ENCODE assay signal across 15 cellular contexts in the genomic region with DNA sequence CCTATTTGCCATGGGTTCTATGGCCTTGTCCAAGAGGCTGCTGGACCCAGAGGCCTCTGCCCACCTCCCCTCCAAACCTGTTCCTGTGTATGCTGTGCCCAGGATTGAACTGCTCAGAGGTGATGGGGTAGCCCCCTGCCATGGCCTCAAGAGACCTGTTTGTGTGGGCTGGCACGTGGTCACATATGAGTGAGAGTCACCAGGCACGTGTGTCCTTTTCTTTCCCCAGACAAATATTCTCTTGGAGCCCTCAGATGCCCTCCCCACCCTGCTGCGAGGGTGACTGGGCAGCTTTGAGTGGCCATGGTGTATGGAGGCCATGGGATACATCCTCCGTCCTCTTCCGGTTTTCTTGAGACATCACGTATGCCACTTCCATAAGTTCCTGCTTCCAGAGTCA. TPM values are rescaled to one million over a fixed set of nuclear protein-coding genes. Genes with fewer than 3 reads are reported as not detected.
DNase-seq lines count a peak whose midpoint lies in the region; ATAC-seq, FAIRE-seq and TF ChIP-seq lines count a peak whose summit lies in the region.
"Had no signal": no experiment of that assay in that cellular context is flagged by ENCODE, and none has a peak within 500 bp of the region (broad histone marks: within the 10 kb centered on the region; RNA-seq: fewer than 3 reads in every experiment).

No MANE protein-coding gene starts in this region.

- H2BK120ac ChIP-seq in IMR-90 (ENCODE audit: low read depth, low read length), result no peak overlapping the region

- no peaks in the 10 kb centered on the region for H3K36me3 Mint-ChIP-seq in stimulated activated naive B cell treated with anti-CD40 and anti-IgM and Interleukin-4, amounts not matched to agents 10 μg/mL and 1 μg/mL and 100 μg/mL, for 72 hours
- no peaks in the 10 kb centered on the region for H3K36me3 Mint-ChIP-seq in CD4-positive, alpha-beta T cell (ENCODE audit: low read depth)
- H3K36me3 Mint-ChIP-seq: CD14-positive monocyte; CD8-positive, alpha-beta T cell had no signal

- no peaks in the 10 kb centered on the region for H3K9me3 Mint-ChIP-seq in stimulated activated naive B cell treated with anti-CD40 and anti-IgM and Interleukin-4, amounts not matched to agents 10 μg/mL and 1 μg/mL and 100 μg/mL, for 72 hours
- no peaks in the 10 kb centered on the region for H3K9me3 Mint-ChIP-seq in CD4-positive, alpha-beta T cell
- H3K9me3 Mint-ChIP-seq: CD14-positive monocyte; CD8-positive, alpha-beta T cell; H9 had no signal

- H3K56ac ChIP-seq in IMR-90 (ENCODE audit: extremely low read depth, insufficient read depth, low read length), result no peak overlapping the region

- no peaks in the 10 kb centered on the region for H3K79me1 ChIP-seq in IMR-90 (ENCODE audit: low read depth in 1 of 2, low read length in 2 of 2)

- WGBS in IMR-90 (ENCODE audit: extremely low coverage in 2 of 2, insufficient read length in 1 of 2), 2 experiments, result no CpG with 5 or more reads among the region's 6 CpGs

- no peak overlapping the region for H4K8ac ChIP-seq in IMR-90 (ENCODE audit: low read depth in 2 of 2, low read length in 2 of 2)

- no TSS peak for BruUV-seq in IMR-90 (replicated peaks; lab: Mats Ljungman, UMichigan)

- H2BK5ac ChIP-seq in IMR-90 (ENCODE audit: low read depth, low read length, poor library complexity, severe bottlenecking), result no peak overlapping the region

- H3K36me3 ChIP-seq in BLaER1 (no peaks in the 10 kb centered on the region), IMR-90 (ENCODE audit: control insufficient read depth, insufficient read depth, low read length) (no peaks in the 10 kb centered on the region), kidney (ENCODE audit: control insufficient read depth in 1 of 2, insufficient read depth in 2 of 2, low read length in 2 of 2) (no peaks in the 10 kb centered on the region)
- H3K36me3 ChIP-seq: BE2C had no signal

- H2AK5ac ChIP-seq in IMR-90 (ENCODE audit: low read depth, low read length), result peak overlapping the region; percentile 45; the same call in 1 of the 2 replicates

- H3K4me2 ChIP-seq in BLaER1, result peak overlapping the region; percentile 62
- no peak overlapping the region for H3K4me2 ChIP-seq in IMR-90 (ENCODE audit: low read depth, low read length)

- H4K20me1 ChIP-seq in BLaER1, result no peaks in the 10 kb centered on the region
- no peaks in the 10 kb centered on the region for H4K20me1 ChIP-seq in IMR-90 (ENCODE audit: insufficient read depth, low read length)

- H3K4me1 ChIP-seq in BLaER1 (peaks cover 49% of the 10 kb centered on the region), IMR-90 (ENCODE audit: control insufficient read depth, insufficient read depth, low read length) (no peaks in the 10 kb centered on the region), kidney (ENCODE audit: control insufficient read depth in 1 of 2, insufficient read depth in 1 of 2, low read depth in 1 of 2, low read length in 2 of 2) (peaks cover 6 to 14% of the 10 kb centered on the region in 2 donors)

- no peak overlapping the region; the same call in 1 of the 2 replicates for H3K9ac ChIP-seq in BLaER1
- no peak overlapping the region for H3K9ac ChIP-seq in IMR-90 (ENCODE audit: low read depth, low read length)
- H3K9ac ChIP-seq in kidney (ENCODE audit: low read length in 2 of 2), result no peak overlapping the region

- H3K27me3 ChIP-seq in BLaER1 (no peaks in the 10 kb centered on the region), IMR-90 (ENCODE audit: control insufficient read depth, insufficient read depth, low read length) (no peaks in the 10 kb centered on the region)
- H3K27me3 ChIP-seq in CD4-positive, alpha-beta T cell (ENCODE audit: control insufficient read depth, insufficient read depth, low read length), result no peaks in the 10 kb centered on the region
- H3K27me3 ChIP-seq: BE2C had no signal

- no peaks in the 10 kb centered on the region for H3K27me3 Mint-ChIP-seq in stimulated activated naive B cell treated with anti-CD40 and anti-IgM and Interleukin-4, amounts not matched to agents 10 μg/mL and 1 μg/mL and 100 μg/mL, for 72 hours
- H3K27me3 Mint-ChIP-seq in CD4-positive, alpha-beta T cell, result no peaks in the 10 kb centered on the region

- intact Hi-C loops in IMR-90 (cut with micrococcal nuclease) (no loop called here), kidney (cut with DNase I) (no loop called here)
- intact Hi-C loops in CD4-positive, alpha-beta T cell (cut with DNase I, micrococcal nuclease), result no loop called here

- dilution Hi-C loops in IMR-90 (cut with HindIII; ENCODE audit: low sequenced_read_pairs, unreplicated experiment), result no loop called here

- H3K4ac ChIP-seq in IMR-90 (ENCODE audit: low read depth, low read length), result no peak overlapping the region

- H4K91ac ChIP-seq in IMR-90 (ENCODE audit: insufficient read depth, low read depth, low read length), result no peak overlapping the region

- POLR2A ChIA-PET in IMR-90 (lab: Charles Lee; ENCODE audit: unreplicated experiment), result no interaction called here
- POLR2A ChIA-PET in CD4-positive, alpha-beta T cell (lab: Charles Lee), result no interaction called here

- H3K27ac ChIP-seq in BLaER1 (peak overlapping the region; percentile 54; the same call in 1 of the 2 replicates), IMR-90 (ENCODE audit: insufficient read depth, low read length) (no peak overlapping the region), kidney (ENCODE audit: low read depth in 2 of 2, low read length in 2 of 2) (no peak overlapping the region)
- no peak overlapping the region for H3K27ac ChIP-seq in CD4-positive, alpha-beta T cell (ENCODE audit: low read depth, low read length)

- peak overlapping the region; percentile 13 for H2AFZ ChIP-seq in IMR-90 (replicated peaks; ENCODE audit: low read length, poor library complexity)

- DNase-seq in IMR-90, result no peak
- peak; percentile 36 for DNase-seq in kidney
- DNase-seq in stimulated activated naive B cell treated with anti-CD40 and anti-IgM and Interleukin-4, amounts not matched to agents 10 μg/mL and 1 μg/mL and 100 μg/mL, for 72 hours, result no peak
- DNase-seq in CD4-positive, alpha-beta T cell, result no peak
- no peak for DNase-seq in AG08395 (ENCODE audit: low spot score)
- DNase-seq: BE2C; Calu3; CD8-positive, alpha-beta T cell; DMS79 treated with DMSO at 0.1 percent for 48 hours; GF-D8; H9 had no signal

- no peak for FAIRE-seq in kidney (lab: Jason Lieb, UNC)
- FAIRE-seq: H1, HTR-8/SVneo had no signal

- H3K4me3 ChIP-seq in BLaER1 (no peak overlapping the region), IMR-90 (ENCODE audit: insufficient read depth, low read depth, low read length) (no peak overlapping the region), kidney (ENCODE audit: low read length in 2 of 2) (no peak overlapping the region)

- TF ChIP-seq RAD21 in IMR-90 (IDR thresholded peaks at IDR 0.05; ENCODE audit: low read length), result no peak

- H2BK20ac ChIP-seq in IMR-90 (ENCODE audit: low read depth, low read length), result no peak overlapping the region

- no peak overlapping the region for H2AK9ac ChIP-seq in IMR-90 (replicated peaks; ENCODE audit: low read depth, low read length, poor library complexity)

- no peak overlapping the region for H4K5ac ChIP-seq in IMR-90 (ENCODE audit: low read depth, low read length)

- in situ Hi-C loops in IMR-90 (cut with MboI; ENCODE audit: low sequenced_read_pairs), result no loop called here

- TF ChIP-seq POLR2A in IMR-90 (IDR thresholded peaks at IDR 0.05; ENCODE audit: low read depth, low read length), result no peak

- TF ChIP-seq CTCF in IMR-90 (conservative IDR thresholded peaks at IDR 0.05; ENCODE audit: low read depth, low read length), result no peak
- no peak for TF ChIP-seq CTCF in kidney (IDR thresholded peaks at IDR 0.05; ENCODE audit: borderline replicate concordance, extremely low read depth, insufficient read depth)
- no peak for TF ChIP-seq CTCF in CD4-positive, alpha-beta T cell (IDR thresholded peaks at IDR 0.05)

- H3K4me1 Mint-ChIP-seq in stimulated activated naive B cell treated with anti-CD40 and anti-IgM and Interleukin-4, amounts not matched to agents 10 μg/mL and 1 μg/mL and 100 μg/mL, for 72 hours, result peaks cover 25 to 35% of the 10 kb centered on the region in 2 donors
- H3K4me1 Mint-ChIP-seq in CD4-positive, alpha-beta T cell (ENCODE audit: low read depth), result peaks cover 13% of the 10 kb centered on the region

- H2BK15ac ChIP-seq in IMR-90 (ENCODE audit: low read depth, low read length), result no peak overlapping the region

- H3K9me3 ChIP-seq in BLaER1, result no peaks in the 10 kb centered on the region
- H3K9me3 ChIP-seq in IMR-90 (ENCODE audit: control insufficient read depth, insufficient read depth, low read length), result no peaks in the 10 kb centered on the region
- H3K9me3 ChIP-seq in kidney (ENCODE audit: control insufficient read depth in 1 of 2, low read length in 2 of 2), result no peaks in the 10 kb centered on the region
- H3K9me3 ChIP-seq in CD4-positive, alpha-beta T cell (ENCODE audit: control insufficient read depth, low read length), result no peaks in the 10 kb centered on the region
- H3K9me3 ChIP-seq: BE2C had no signal

- no peak overlapping the region for H3K4me3 Mint-ChIP-seq in stimulated activated naive B cell treated with anti-CD40 and anti-IgM and Interleukin-4, amounts not matched to agents 10 μg/mL and 1 μg/mL and 100 μg/mL, for 72 hours
- no peak overlapping the region for H3K4me3 Mint-ChIP-seq in CD4-positive, alpha-beta T cell
- H3K4me3 Mint-ChIP-seq: CD14-positive monocyte; CD8-positive, alpha-beta T cell; H9 had no signal

- H3K27ac Mint-ChIP-seq in stimulated activated naive B cell treated with anti-CD40 and anti-IgM and Interleukin-4, amounts not matched to agents 10 μg/mL and 1 μg/mL and 100 μg/mL, for 72 hours, result no peak overlapping the region
- no peak overlapping the region for H3K27ac Mint-ChIP-seq in CD4-positive, alpha-beta T cell
- H3K27ac Mint-ChIP-seq: CD8-positive, alpha-beta T cell; H9 had no signal

- no peak overlapping the region for H3K23ac ChIP-seq in IMR-90 (ENCODE audit: low read depth, low read length)

- H3K18ac ChIP-seq in IMR-90 (ENCODE audit: low read depth, low read length), result no peak overlapping the region

- H3K14ac ChIP-seq in IMR-90 (replicated peaks; ENCODE audit: low read depth, low read length), result no peak overlapping the region

- CTCF ChIA-PET in IMR-90 (lab: Yijun Ruan, JAX), result no interaction called here
- CTCF ChIA-PET in CD4-positive, alpha-beta T cell (lab: Charles Lee), result no interaction called here

- no peak for ATAC-seq in IMR-90 (ENCODE audit: low read depth)
- peak; percentile 21 to 28 for ATAC-seq in stimulated activated naive B cell treated with anti-CD40 and anti-IgM and Interleukin-4, amounts not matched to agents 10 μg/mL and 1 μg/mL and 100 μg/mL, for 72 hours (replicated peaks)
- no peak for ATAC-seq in CD4-positive, alpha-beta T cell (ENCODE audit: poor library complexity)
- ATAC-seq: CD8-positive, alpha-beta T cell had no signal

- H3K9me1 ChIP-seq in IMR-90 (ENCODE audit: insufficient read depth, low read length), result no peaks in the 10 kb centered on the region

RNA-seq across cellular contexts. Expression of a gene that starts 10.9 kb away (rescaled TPM):
- total RNA-seq in IMR-90 (2012; rRNA removed) (18.3 and 19.7 TPM in 2 replicates), kidney (23.5 TPM)
- polyA plus RNA-seq in IMR-90 (2012; rRNA removed) (18.2 and 18.8 TPM in 2 replicates), kidney (ENCODE audit: insufficient read depth, low read depth, low replicate concordance) (12.2 TPM)
- polyA plus RNA-seq in IMR-90 (2012; cell fraction: cytosol; rRNA removed), result 11.7 and 14.4 TPM in 2 replicates
- polyA plus RNA-seq in IMR-90 (2012; cell fraction: nucleus; rRNA removed; ENCODE audit: low replicate concordance), result 43.7 and 51.8 TPM in 2 replicates
- 10 to 100 TPM; 40.4 to 43.2 TPM for total RNA-seq in CD4-positive, alpha-beta T cell

RNA-seq across cellular contexts. Expression of a gene that starts 43.9 kb away (rescaled TPM):
- total RNA-seq in IMR-90 (2012; rRNA removed) (15.0 and 15.2 TPM in 2 replicates), kidney (0.57 TPM)
- polyA plus RNA-seq in IMR-90 (2012; rRNA removed) (14.8 and 15.5 TPM in 2 replicates), kidney (ENCODE audit: insufficient read depth, low read depth, low replicate concordance) (1.1 TPM)
- 10.1 and 22.7 TPM in 2 replicates for polyA plus RNA-seq in IMR-90 (2012; cell fraction: cytosol; rRNA removed)
- polyA plus RNA-seq in IMR-90 (2012; cell fraction: nucleus; rRNA removed; ENCODE audit: low replicate concordance), result 3.4 and 9.5 TPM in 2 replicates
- total RNA-seq in CD4-positive, alpha-beta T cell, result under 1 TPM; 0.22 to 0.56 TPM
- polyA plus RNA-seq: CD14-positive monocyte had no signal

RNA-seq across cellular contexts. Expression of a gene that starts 57.0 kb away (rescaled TPM):
- total RNA-seq in IMR-90 (2012; rRNA removed) (under 0.01 and 0.18 TPM in 2 replicates), kidney (0.28 TPM)
- polyA plus RNA-seq in IMR-90 (2012; rRNA removed) (0.17 and 0.19 TPM in 2 replicates), kidney (ENCODE audit: insufficient read depth, low read depth, low replicate concordance) (0.90 TPM)
- 0.11 and 0.24 TPM in 2 replicates for polyA plus RNA-seq in IMR-90 (2012; cell fraction: cytosol; rRNA removed)
- polyA plus RNA-seq in IMR-90 (2012; cell fraction: nucleus; rRNA removed; ENCODE audit: low replicate concordance), result 1.5 and 2.4 TPM in 2 replicates
- under 1 TPM; 0.05 to 0.22 TPM for total RNA-seq in CD4-positive, alpha-beta T cell
- total RNA-seq: Calu3 had no signal
- polyA plus RNA-seq: CD14-positive monocyte had no signal

Comparison
In these comparisons a context has a peak if more than half of its experiments do, and no peak if none do; other contexts are left out.
1. ATAC-seq: peak in stimulated activated naive B cell treated with anti-CD40 and anti-IgM and Interleukin-4, amounts not matched to agents 10 μg/mL and 1 μg/mL and 100 μg/mL, for 72 hours (2 of 2); none in IMR-90 (single experiment) and CD4-positive, alpha-beta T cell (single experiment).
2. RNA of a gene that starts 43.9 kb away (total RNA-seq): 15.0 to 15.2 TPM in IMR-90; 0.57 TPM in kidney (single experiment) and 0.22 to 0.56 TPM in CD4-positive, alpha-beta T cell; every median in the first group is over 10 times any median in the second.